ENCODE assay signal across 28 cellular contexts in the genomic region with DNA sequence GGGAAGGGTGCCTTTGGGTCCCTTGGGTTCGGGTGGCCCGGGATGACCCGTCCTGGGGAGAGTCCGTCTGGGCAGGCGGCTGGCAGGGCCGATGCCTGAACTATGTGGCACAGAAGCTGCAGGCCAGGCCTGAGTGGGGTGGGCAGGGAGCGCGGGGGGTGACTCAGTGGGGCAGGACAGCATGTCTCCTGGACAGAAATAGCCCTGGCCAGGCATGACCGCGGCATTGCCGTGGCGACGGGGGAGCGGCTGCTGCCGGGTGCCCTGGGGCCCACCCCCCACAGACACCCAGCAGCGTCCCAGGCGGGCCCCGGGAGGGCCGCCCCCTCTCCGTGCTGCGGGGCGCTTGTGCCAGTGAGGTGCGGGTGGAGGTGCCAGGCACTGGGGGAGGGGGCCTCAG. TPM values are rescaled to one million over a fixed set of nuclear protein-coding genes. Genes with fewer than 3 reads are reported as not detected.
DNase-seq lines count a peak whose midpoint lies in the region; ATAC-seq and TF ChIP-seq lines count a peak whose summit lies in the region.
"Had no signal": no experiment of that assay in that cellular context is flagged by ENCODE, and none has a peak within 500 bp of the region (broad histone marks: within the 10 kb centered on the region; RNA-seq: fewer than 3 reads in every experiment).

No MANE protein-coding gene starts in this region.

- H3K9me3 ChIP-seq in thoracic aorta (no peaks in the 10 kb centered on the region), testis (no peaks in the 10 kb centered on the region)
- H3K9me3 ChIP-seq: BE2C had no signal

- H3K4me3 ChIP-seq in H7 (ENCODE audit: insufficient read depth, low read depth, low read length): no peak overlapping the region
- H3K4me3 ChIP-seq in coronary artery: peak overlapping the region; percentile 52
- H3K4me3 ChIP-seq in thoracic aorta: peak overlapping the region; percentile 48
- H3K4me3 ChIP-seq in testis: no peak overlapping the region

- H3K4me3 Mint-ChIP-seq in mesothelial cell of epicardium (no peak overlapping the region), progenitor cell of endocrine pancreas (ENCODE audit: low read depth) (no peak overlapping the region)
- H3K4me3 Mint-ChIP-seq: neural crest cell; T-helper 1 cell treated with Interleukin-12 subunit alpha and Interleukin-12 subunit beta and Interleukin-4 antibody, amounts not matched to agents 30 μg/mL and 1 μg/mL, for 36 hours had no signal

- TF ChIP-seq CTCF in coronary artery (IDR thresholded peaks at IDR 0.05): no peak
- no peak for TF ChIP-seq CTCF in thoracic aorta (IDR thresholded peaks at IDR 0.05)
- TF ChIP-seq CTCF in mesothelial cell of epicardium (IDR thresholded peaks at IDR 0.05; ENCODE audit: unreplicated experiment): no peak
- TF ChIP-seq CTCF in progenitor cell of endocrine pancreas (IDR thresholded peaks at IDR 0.05; ENCODE audit: unreplicated experiment): no peak
- no peak for TF ChIP-seq CTCF in testis (IDR thresholded peaks at IDR 0.05)

- TF ChIP-seq POLR2A in testis (IDR thresholded peaks at IDR 0.05): no peak

- peak; percentile 86 for ATAC-seq in thoracic aorta (ENCODE audit: insufficient number of reproducible peaks, low FRiP score, low read depth)
- ATAC-seq: foreskin keratinocyte had no signal

- intact Hi-C loops in testis (cut with DNase I; ENCODE audit: low total_unique reads): loop anchor here (5.0 kb wide), 1 partner anchor 40 kb away; no protein-coding TSS in a partner anchor

- H3K27me3 ChIP-seq in H7 (ENCODE audit: control insufficient read depth, insufficient read depth, low read length): no peaks in the 10 kb centered on the region
- no peaks in the 10 kb centered on the region for H3K27me3 ChIP-seq in thoracic aorta (replicated peaks; ENCODE audit: insufficient read depth)
- H3K27me3 ChIP-seq in testis: no peaks in the 10 kb centered on the region
- H3K27me3 ChIP-seq: foreskin keratinocyte had no signal

- H3K27me3 Mint-ChIP-seq in mesothelial cell of epicardium (ENCODE audit: low read depth) (peaks cover 10% of the 10 kb centered on the region), progenitor cell of endocrine pancreas (no peaks in the 10 kb centered on the region)

- DNase-seq in H7 (peak; percentile 62), coronary artery (ENCODE audit: low spot score) (peak; percentile 97), kidney tubule cell (ENCODE audit: low spot score) (peak; percentile 41), thoracic aorta (ENCODE audit: low spot score) (peak; percentile 86), GDM1 (lab: John Stamatoyannopoulos, UW) (no peak), mesothelial cell of epicardium (ENCODE audit: low spot score in 2 of 2, unreplicated experiment in 2 of 2) (no peak), progenitor cell of endocrine pancreas (ENCODE audit: low spot score, unreplicated experiment) (no peak), testis (no peak)
- DNase-seq: activated CD4-positive, alpha-beta T cell treated with anti-CD3 and anti-CD28 coated beads, Interleukin-2, amount 50 U/mL, for 1 hour; activated CD8-positive, alpha-beta memory T cell treated with anti-CD3 and anti-CD28 coated beads, Interleukin-2, amount 50 U/mL, for 4 hours; activated effector memory CD4-positive, alpha-beta T cell treated with Interleukin-2 at 50 U/mL for 16 hours; BE2C; foreskin keratinocyte; IMR-90; NCI-H1417 treated with DMSO at 0.1 percent for 48 hours; NCI-H2171 treated with DMSO at 0.1 percent for 48 hours; NCI-H69; SHP77 treated with DMSO at 0.1 percent for 48 hours; stimulated activated CD4-positive, alpha-beta T cell treated with anti-CD3 and anti-CD28 coated beads, Interleukin-12 subunit alpha, Interleukin-12 subunit beta, amount 100 ng/mL, for 4 hours had no signal

- H3K27ac ChIP-seq in coronary artery (peak overlapping the region; percentile 89), thoracic aorta (peak overlapping the region; percentile 91 to 98), testis (no peak overlapping the region)
- H3K27ac ChIP-seq: foreskin keratinocyte, HL-60, VCaP had no signal

- H3K36me3 ChIP-seq in H7 (replicated peaks; ENCODE audit: control insufficient read depth, insufficient read depth, low read length) (no peaks in the 10 kb centered on the region), thoracic aorta (no peaks in the 10 kb centered on the region), testis (ENCODE audit: low read depth, missing control alignments) (no peaks in the 10 kb centered on the region)
- H3K36me3 ChIP-seq: BE2C had no signal

- H3K36me3 Mint-ChIP-seq in mesothelial cell of epicardium (no peaks in the 10 kb centered on the region), progenitor cell of endocrine pancreas (ENCODE audit: insufficient read depth) (no peaks in the 10 kb centered on the region)

- H3K4me1 Mint-ChIP-seq in mesothelial cell of epicardium: no peaks in the 10 kb centered on the region
- peaks cover 1% of the 10 kb centered on the region for H3K4me1 Mint-ChIP-seq in progenitor cell of endocrine pancreas (ENCODE audit: low read depth)
- H3K4me1 Mint-ChIP-seq: neural crest cell had no signal

- H3K4me1 ChIP-seq in thoracic aorta (ENCODE audit: control insufficient read depth in 1 of 2, low read depth in 2 of 2) (peaks cover 34 to 71% of the 10 kb centered on the region in 2 donors), testis (peaks cover 7% of the 10 kb centered on the region)
- H3K4me1 ChIP-seq: BE2C, foreskin keratinocyte had no signal

- no peaks in the 10 kb centered on the region for H3K9me3 Mint-ChIP-seq in mesothelial cell of epicardium
- H3K9me3 Mint-ChIP-seq in progenitor cell of endocrine pancreas (ENCODE audit: low read depth): no peaks in the 10 kb centered on the region
- H3K9me3 Mint-ChIP-seq: neural crest cell; T-helper 1 cell treated with Interleukin-12 subunit alpha and Interleukin-12 subunit beta and Interleukin-4 antibody, amounts not matched to agents 30 μg/mL and 1 μg/mL, for 36 hours had no signal

- H3K27ac Mint-ChIP-seq in mesothelial cell of epicardium (no peak overlapping the region), progenitor cell of endocrine pancreas (no peak overlapping the region)
- H3K27ac Mint-ChIP-seq: T-helper 1 cell treated with Interleukin-12 subunit alpha and Interleukin-12 subunit beta and Interleukin-4 antibody, amounts not matched to agents 30 μg/mL and 1 μg/mL, for 36 hours had no signal

- WGBS in testis, 2 donors: 72 to 100% methylated on average over 2 to 23 of the region's 23 CpGs

RNA-seq across cellular contexts. Expression of gene C1QTNF8, which starts 1.8 kb away (rescaled TPM):
- total RNA-seq in H7 (2014; rRNA removed; shearing (Covaris generic)): not detected in 2 replicates
- total RNA-seq in thoracic aorta: 1 to 10 TPM; 4.3 to 7.0 TPM
- total RNA-seq in mesothelial cell of epicardium: 0.20 TPM in 1 of 3 replicates, not detected in the others
- not detected in 2 replicates for total RNA-seq in progenitor cell of endocrine pancreas
- total RNA-seq in testis: 1 to 10 TPM; 1.3 to 2.7 TPM
- polyA plus RNA-seq in testis (ENCODE audit: insufficient read depth, low read depth, low replicate concordance): not detected
- total RNA-seq: Daoy, epithelial cell of proximal tubule, foreskin keratinocyte, IMR-90, MCF 10A, urinary bladder had no signal
- polyA plus RNA-seq: adipose tissue, foreskin keratinocyte, IMR-90, urinary bladder had no signal

RNA-seq across cellular contexts. Expression of gene SSTR5, which starts 25.3 kb away (rescaled TPM):
- 0.18 and 0.21 TPM in 2 replicates for total RNA-seq in H7 (2014; rRNA removed; shearing (Covaris generic))
- total RNA-seq in thoracic aorta (1 to 10 TPM; 3.0 to 3.8 TPM), mesothelial cell of epicardium (not detected in 3 replicates), progenitor cell of endocrine pancreas (1.0 and 1.4 TPM in 2 replicates), testis (under 1 TPM in 1 of 2 donors, not detected in 1; 0.31 TPM)
- not detected for polyA plus RNA-seq in testis (ENCODE audit: insufficient read depth, low read depth, low replicate concordance)
- total RNA-seq: Daoy, epithelial cell of proximal tubule, foreskin keratinocyte, IMR-90, MCF 10A, neural crest cell had no signal
- polyA plus RNA-seq: foreskin keratinocyte, IMR-90 had no signal

RNA-seq across cellular contexts. Expression of gene CACNA1H, which starts 55.1 kb away (rescaled TPM):
- 24.8 and 27.3 TPM in 2 replicates for total RNA-seq in H7 (2014; rRNA removed; shearing (Covaris generic))
- 10 to 100 TPM; 14.7 to 33.0 TPM for total RNA-seq in thoracic aorta
- total RNA-seq in mesothelial cell of epicardium: 40.8 to 49.1 TPM (median 41.8 TPM) in 3 replicates
- total RNA-seq in progenitor cell of endocrine pancreas: 42.3 and 42.8 TPM in 2 replicates
- total RNA-seq in testis: 10 to 100 TPM; 55.9 to 69.0 TPM
- polyA plus RNA-seq in testis (ENCODE audit: insufficient read depth, low read depth, low replicate concordance): 41.1 TPM
- total RNA-seq: foreskin keratinocyte, MCF 10A had no signal
- polyA plus RNA-seq: foreskin keratinocyte had no signal

Comparison
In these comparisons a context has a peak if more than half of its experiments do, and no peak if none do; other contexts are left out.
1. DNase-seq: peak in H7 (single experiment), coronary artery (single experiment), kidney tubule cell (single experiment) and thoracic aorta (single experiment); none in GDM1 (single experiment), mesothelial cell of epicardium (0 of 2), progenitor cell of endocrine pancreas (single experiment) and testis (single experiment).
2. H3K4me3 ChIP-seq: peak in coronary artery (single experiment) and thoracic aorta (single experiment); none in H7 (single experiment) and testis (0 of 2).
3. H3K27ac ChIP-seq: peak in coronary artery (2 of 2) and thoracic aorta (2 of 2); none in testis (0 of 2).